20 cellular contexts compared by ENCODE assay signal in the genomic region with DNA sequence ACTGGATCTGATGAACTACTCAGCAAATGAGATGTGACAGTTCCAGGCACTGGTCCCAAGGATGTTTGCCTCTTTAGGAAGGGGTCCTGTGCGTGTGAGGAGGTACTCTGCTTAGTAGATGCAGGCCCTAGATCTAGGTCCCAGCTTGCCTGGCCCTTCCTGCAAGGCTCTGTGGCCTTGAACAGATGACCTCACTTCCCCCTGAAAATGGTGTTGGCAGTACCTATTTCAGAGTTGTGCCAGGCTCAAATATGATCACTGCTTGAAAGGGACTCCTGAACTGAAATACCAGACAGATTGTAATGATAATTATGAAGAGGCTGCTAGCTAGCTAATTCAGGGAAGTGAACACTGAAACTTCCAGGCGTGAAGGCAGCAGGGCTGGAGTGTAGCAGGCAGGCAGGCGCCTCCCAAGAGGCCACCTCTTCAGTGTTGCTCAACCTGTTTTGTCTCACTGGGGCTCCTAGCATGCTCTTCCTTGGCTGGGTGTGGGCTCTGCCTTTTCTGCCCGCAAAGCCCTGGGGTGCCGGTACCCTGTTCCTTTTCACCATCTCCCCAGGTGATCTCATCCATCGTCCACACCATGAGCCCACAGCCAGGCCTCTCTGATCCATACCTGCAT. TPM values are rescaled to one million over a fixed set of nuclear protein-coding genes. Genes with fewer than 3 reads are reported as not detected.
"Had no signal": no experiment of that assay in that cellular context is flagged by ENCODE, and none has a peak within 500 bp of the region (broad histone marks: within the 10 kb centered on the region; RNA-seq: fewer than 3 reads in every experiment).

No MANE protein-coding gene starts in this region.

- H3K27ac ChIP-seq: foreskin keratinocyte, SJCRH30 had no signal

- H3K4me3 ChIP-seq: lung, SJCRH30 had no signal

- DNase-seq: activated CD4-positive, alpha-beta memory T cell treated with anti-CD3 and anti-CD28 coated beads, Interleukin-2, amount 10 ng/mL, durations not matched to agents 7 days and 5 days; activated CD4-positive, alpha-beta T cell treated with anti-CD3 and anti-CD28 coated beads for 4 hours; activated gamma-delta T cell; activated T-cell treated with anti-CD3 and anti-CD28 coated beads, Interleukin-2, amount 50 U/mL, for 4 hours; aorta; foreskin keratinocyte; head of caudate nucleus; left cardiac atrium; SJCRH30; T-helper 2 cell; trophoblast cell had no signal

- H3K9me3 ChIP-seq: SJCRH30 had no signal

- H3K4me1 Mint-ChIP-seq: activated CD4-positive, alpha-beta memory T cell treated with anti-CD3 and anti-CD28 coated beads, Interleukin-2, amount 10 ng/mL, durations not matched to agents 7 days and 5 days; mesothelial cell of epicardium; stimulated activated memory B cell treated with anti-CD40 and anti-IgM and Interleukin-4, amounts not matched to agents 10 μg/mL and 1 μg/mL and 100 μg/mL, for 72 hours; WTC11 had no signal

- H3K4me3 Mint-ChIP-seq: activated CD4-positive, alpha-beta memory T cell treated with anti-CD3 and anti-CD28 coated beads, Interleukin-2, amount 10 ng/mL, durations not matched to agents 7 days and 5 days; activated T-cell treated with anti-CD3 and anti-CD28 coated beads, Interleukin-2, amount 50 U/mL, for 4 hours; mesothelial cell of epicardium; stimulated activated memory B cell treated with anti-CD40 and anti-IgM and Interleukin-4, amounts not matched to agents 10 μg/mL and 1 μg/mL and 100 μg/mL, for 72 hours; WTC11 had no signal

- H3K4me1 ChIP-seq: foreskin keratinocyte, SJCRH30 had no signal

- H3K27me3 Mint-ChIP-seq: activated CD4-positive, alpha-beta memory T cell treated with anti-CD3 and anti-CD28 coated beads, Interleukin-2, amount 10 ng/mL, durations not matched to agents 7 days and 5 days; stimulated activated memory B cell treated with anti-CD40 and anti-IgM and Interleukin-4, amounts not matched to agents 10 μg/mL and 1 μg/mL and 100 μg/mL, for 72 hours had no signal

- ATAC-seq: activated naive CD4-positive, alpha-beta T cell treated with anti-CD3 and anti-CD28 coated beads, Interleukin-2, amount 50 U/mL, for 72 hours; activated T-cell treated with anti-CD3 and anti-CD28 coated beads, Interleukin-2, amount 50 U/mL, for 4 hours; foreskin keratinocyte; stimulated activated memory B cell treated with anti-CD40 and anti-IgM and Interleukin-4, amounts not matched to agents 10 μg/mL and 1 μg/mL and 100 μg/mL, for 72 hours; WTC11 had no signal

- H3K27me3 ChIP-seq: foreskin keratinocyte, SJCRH30 had no signal

- H3K27ac Mint-ChIP-seq: activated CD4-positive, alpha-beta memory T cell treated with anti-CD3 and anti-CD28 coated beads, Interleukin-2, amount 10 ng/mL, durations not matched to agents 7 days and 5 days; mesothelial cell of epicardium; stimulated activated memory B cell treated with anti-CD40 and anti-IgM and Interleukin-4, amounts not matched to agents 10 μg/mL and 1 μg/mL and 100 μg/mL, for 72 hours; WTC11 had no signal

- H3K9me3 Mint-ChIP-seq: activated CD4-positive, alpha-beta memory T cell treated with anti-CD3 and anti-CD28 coated beads, Interleukin-2, amount 10 ng/mL, durations not matched to agents 7 days and 5 days; activated naive CD4-positive, alpha-beta T cell treated with anti-CD3 and anti-CD28 coated beads, Interleukin-2, amount 50 U/mL, for 72 hours; activated T-cell treated with anti-CD3 and anti-CD28 coated beads, Interleukin-2, amount 50 U/mL, for 4 hours; mesothelial cell of epicardium; stimulated activated memory B cell treated with anti-CD40 and anti-IgM and Interleukin-4, amounts not matched to agents 10 μg/mL and 1 μg/mL and 100 μg/mL, for 72 hours; WTC11 had no signal

RNA-seq across cellular contexts. Expression of gene CPNE9, which starts 24.0 kb away (rescaled TPM):
- total RNA-seq: aorta, chondrocyte, dermis microvascular lymphatic vessel endothelial cell, foreskin keratinocyte, osteocyte, renal cortical epithelial cell had no signal
- polyA plus RNA-seq: aorta, foreskin keratinocyte had no signal
